ENCODE assay signal across 1 cellular context in the genomic region with DNA sequence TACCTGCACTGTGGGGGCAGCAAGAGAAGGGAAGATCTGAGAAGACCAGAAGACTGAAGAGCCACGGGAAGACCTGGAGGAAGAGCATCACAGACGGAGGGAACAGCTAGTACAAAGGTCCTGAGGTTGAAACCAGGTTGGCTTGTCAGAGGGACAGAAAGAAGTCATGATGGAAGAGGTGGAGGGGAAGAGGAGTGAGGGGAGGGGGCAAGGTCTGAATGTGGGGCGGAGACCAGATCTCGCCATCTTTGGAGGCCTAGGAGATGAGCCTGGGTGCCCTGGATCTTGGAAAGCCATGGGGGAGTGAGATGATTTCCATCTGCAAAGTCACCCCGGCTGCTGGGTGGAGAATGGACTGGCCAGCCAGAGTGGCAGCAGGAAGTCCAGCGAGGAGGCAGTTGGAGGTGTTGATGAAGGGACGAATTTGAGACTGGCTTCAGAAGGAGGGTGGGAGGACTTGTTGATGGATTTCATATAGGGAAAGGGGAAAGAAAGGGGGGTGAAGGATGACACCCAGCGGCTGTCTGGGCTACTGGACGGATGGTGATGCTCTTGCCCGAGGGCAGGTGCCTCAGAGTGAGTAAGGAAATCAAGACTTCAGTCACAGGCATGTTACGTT.
TF ChIP-seq lines count a peak whose summit lies in the region.

No MANE protein-coding gene starts in this region.

TF ChIP-seq in K562, 482 proteins besides CTCF, POLR2A, EP300 and RAD21:
- TF ChIP-seq ZNF444 (CRISPR knock-in tag; IDR thresholded peaks at IDR 0.05), result no peak
- peak; percentile 76 for TF ChIP-seq MEIS2 (IDR thresholded peaks at IDR 0.05; ENCODE audit: partially characterized antibody)
- TF ChIP-seq MAFG (tag; conservative IDR thresholded peaks at IDR 0.05), result 0 out of 2 replicates have a peak, but pooled peaks have one; percentile 22
- TF ChIP-seq BCLAF1 (IDR thresholded peaks at IDR 0.05; ENCODE audit: borderline replicate concordance in 1 of 2, control insufficient read depth in 1 of 2, low read depth in 2 of 2, low read length in 1 of 2), result no peak
- TF ChIP-seq, protein P1, sequence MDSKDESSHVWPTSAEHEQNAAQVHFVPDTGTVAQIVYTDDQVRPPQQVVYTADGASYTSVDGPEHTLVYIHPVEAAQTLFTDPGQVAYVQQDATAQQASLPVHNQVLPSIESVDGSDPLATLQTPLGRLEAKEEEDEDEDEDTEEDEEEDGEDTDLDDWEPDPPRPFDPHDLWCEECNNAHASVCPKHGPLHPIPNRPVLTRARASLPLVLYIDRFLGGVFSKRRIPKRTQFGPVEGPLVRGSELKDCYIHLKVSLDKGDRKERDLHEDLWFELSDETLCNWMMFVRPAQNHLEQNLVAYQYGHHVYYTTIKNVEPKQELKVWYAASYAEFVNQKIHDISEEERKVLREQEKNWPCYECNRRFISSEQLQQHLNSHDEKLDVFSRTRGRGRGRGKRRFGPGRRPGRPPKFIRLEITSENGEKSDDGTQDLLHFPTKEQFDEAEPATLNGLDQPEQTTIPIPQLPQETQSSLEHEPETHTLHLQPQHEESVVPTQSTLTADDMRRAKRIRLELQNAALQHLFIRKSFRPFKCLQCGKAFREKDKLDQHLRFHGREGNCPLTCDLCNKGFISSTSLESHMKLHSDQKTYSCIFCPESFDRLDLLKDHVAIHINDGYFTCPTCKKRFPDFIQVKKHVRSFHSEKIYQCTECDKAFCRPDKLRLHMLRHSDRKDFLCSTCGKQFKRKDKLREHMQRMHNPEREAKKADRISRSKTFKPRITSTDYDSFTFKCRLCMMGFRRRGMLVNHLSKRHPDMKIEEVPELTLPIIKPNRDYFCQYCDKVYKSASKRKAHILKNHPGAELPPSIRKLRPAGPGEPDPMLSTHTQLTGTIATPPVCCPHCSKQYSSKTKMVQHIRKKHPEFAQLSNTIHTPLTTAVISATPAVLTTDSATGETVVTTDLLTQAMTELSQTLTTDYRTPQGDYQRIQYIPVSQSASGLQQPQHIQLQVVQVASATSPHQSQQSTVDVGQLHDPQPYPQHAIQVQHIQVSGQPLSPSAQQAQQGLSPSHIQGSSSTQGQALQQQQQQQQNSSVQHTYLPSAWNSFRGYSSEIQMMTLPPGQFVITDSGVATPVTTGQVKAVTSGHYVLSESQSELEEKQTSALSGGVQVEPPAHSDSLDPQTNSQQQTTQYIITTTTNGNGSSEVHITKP (IDR thresholded peaks at IDR 0.05; ENCODE audit: partially characterized antibody), result peak; percentile 97
- peak; percentile 31; the same call in 1 of the 2 replicates for TF ChIP-seq C11orf30 (IDR thresholded peaks at IDR 0.05; ENCODE audit: low read depth)
- TF ChIP-seq ZNF263 (CRISPR knock-in tag; IDR thresholded peaks at IDR 0.05; ENCODE audit: borderline replicate concordance), result 0 out of 2 replicates have a peak, but pooled peaks have one; percentile 35
- no peak for TF ChIP-seq RFX7 (CRISPR knock-in tag; IDR thresholded peaks at IDR 0.05)
- peak; percentile 29 to 89; a peak in 3 of 4 replicates for TF ChIP-seq FOXK2 (conservative IDR thresholded peaks at IDR 0.05 in 1 of 2, IDR thresholded peaks at IDR 0.05 in 1 of 2; ENCODE audit: low read depth in 2 of 2)
- TF ChIP-seq TCFL5 (CRISPR knock-in tag; conservative IDR thresholded peaks at IDR 0.05), result no peak
- TF ChIP-seq OTX1 (CRISPR knock-in tag; IDR thresholded peaks at IDR 0.05), result no peak
- TF ChIP-seq HDAC2 (IDR thresholded peaks at IDR 0.05), result peak; percentile 65
- TF ChIP-seq NUFIP1 (IDR thresholded peaks at IDR 0.05; ENCODE audit: partially characterized antibody), result peak; percentile 17
- no peak for TF ChIP-seq FIP1L1 (IDR thresholded peaks at IDR 0.05; ENCODE audit: low read depth, low read length, poor library complexity, severe bottlenecking)
- TF ChIP-seq NONO (IDR thresholded peaks at IDR 0.05; ENCODE audit: low read depth in 2 of 2, low read length in 1 of 2), result no peak
- TF ChIP-seq GATA2 (CRISPR knock-in tag; IDR thresholded peaks at IDR 0.05), result no peak
- no peak for TF ChIP-seq REST (CRISPR knock-in tag; IDR thresholded peaks at IDR 0.05; ENCODE audit: low read depth)
- peak; percentile 68; the same call in 1 of the 2 replicates for TF ChIP-seq ATF7 (IDR thresholded peaks at IDR 0.05)
- 0 out of 2 replicates have a peak, but pooled peaks have one; percentile 10 for TF ChIP-seq MAFK (IDR thresholded peaks at IDR 0.05; ENCODE audit: low read length)
- no peak for TF ChIP-seq PML (IDR thresholded peaks at IDR 0.05; ENCODE audit: low read length)
- TF ChIP-seq HDGF (IDR thresholded peaks at IDR 0.05), result peak; percentile 19; the same call in 1 of the 2 replicates
- no peak for TF ChIP-seq ZNF431 (CRISPR knock-in tag; IDR thresholded peaks at IDR 0.05)
- peak; percentile 21; the same call in 1 of the 2 replicates for TF ChIP-seq ZNF316 (IDR thresholded peaks at IDR 0.05)
- peak; percentile 64; the same call in 1 of the 2 replicates for TF ChIP-seq CTBP1 (IDR thresholded peaks at IDR 0.05; ENCODE audit: borderline replicate concordance)
- TF ChIP-seq FOS (IDR thresholded peaks at IDR 0.05; ENCODE audit: extremely low read depth, insufficient read length), result no peak
- 0 out of 2 replicates have a peak, but pooled peaks have one; percentile 43 for TF ChIP-seq JUND (IDR thresholded peaks at IDR 0.05; ENCODE audit: borderline replicate concordance, low read depth, low read length)
- no peak for TF ChIP-seq JUND (tag; IDR thresholded peaks at IDR 0.05; ENCODE audit: borderline replicate concordance, low read depth, low read length)
- no peak for TF ChIP-seq POLR2G (IDR thresholded peaks at IDR 0.05; ENCODE audit: low read depth, low read length)
- TF ChIP-seq PBX2 (CRISPR knock-in tag; IDR thresholded peaks at IDR 0.05; ENCODE audit: low read depth), result no peak
- TF ChIP-seq PBX2 (tag; conservative IDR thresholded peaks at IDR 0.05; ENCODE audit: low read depth), result peak; percentile 36; the same call in 1 of the 2 replicates
- peak; percentile 53 for TF ChIP-seq RBM25 (IDR thresholded peaks at IDR 0.05; ENCODE audit: low read depth, low read length, severe bottlenecking)
- TF ChIP-seq ARID1B (IDR thresholded peaks at IDR 0.05), result peak; percentile 40
- peak; percentile 43; the same call in 1 of the 2 replicates for TF ChIP-seq PKNOX1 (IDR thresholded peaks at IDR 0.05)
- TF ChIP-seq ZNF282 (CRISPR knock-in tag; IDR thresholded peaks at IDR 0.05), result no peak
- TF ChIP-seq KDM1A (IDR thresholded peaks at IDR 0.05), result peak; percentile 7 to 68; a peak in 2 of 4 replicates
- TF ChIP-seq TOE1 (IDR thresholded peaks at IDR 0.05; ENCODE audit: borderline replicate concordance), result peak; percentile 24; the same call in 1 of the 2 replicates
- no peak for TF ChIP-seq TOE1 (CRISPR knock-in tag; IDR thresholded peaks at IDR 0.05; ENCODE audit: borderline replicate concordance, low read depth)
- TF ChIP-seq BCOR (IDR thresholded peaks at IDR 0.05), result peak; percentile 94
- TF ChIP-seq ZNF507 (tag; conservative IDR thresholded peaks at IDR 0.05), result no peak
- TF ChIP-seq BDP1 (IDR thresholded peaks at IDR 0.05; ENCODE audit: insufficient read depth, insufficient read length), result no peak
- TF ChIP-seq DPF2 (IDR thresholded peaks at IDR 0.05), result peak; percentile 28; the same call in 1 of the 2 replicates
- peak; percentile 26; the same call in 1 of the 2 replicates for TF ChIP-seq CC2D1A (IDR thresholded peaks at IDR 0.05)
- no peak for TF ChIP-seq KLF1 (tag; IDR thresholded peaks at IDR 0.05)
- no peak for TF ChIP-seq TAF7 (tag; IDR thresholded peaks at IDR 0.05)
- TF ChIP-seq THRAP3 (IDR thresholded peaks at IDR 0.05; ENCODE audit: borderline replicate concordance), result 0 out of 2 replicates have a peak, but pooled peaks have one; percentile 49
- peak; percentile 68 for TF ChIP-seq TCF7L2 (IDR thresholded peaks at IDR 0.05; ENCODE audit: low read depth, low read length)
- TF ChIP-seq SMARCA5 (IDR thresholded peaks at IDR 0.05), result peak; percentile 95
- TF ChIP-seq NFIC (IDR thresholded peaks at IDR 0.05), result 0 out of 2 replicates have a peak, but pooled peaks have one; percentile 8
- no peak for TF ChIP-seq ZKSCAN1 (IDR thresholded peaks at IDR 0.05; ENCODE audit: low read depth, low read length)
